8 cellular contexts compared by ENCODE assay signal in the genomic region with DNA sequence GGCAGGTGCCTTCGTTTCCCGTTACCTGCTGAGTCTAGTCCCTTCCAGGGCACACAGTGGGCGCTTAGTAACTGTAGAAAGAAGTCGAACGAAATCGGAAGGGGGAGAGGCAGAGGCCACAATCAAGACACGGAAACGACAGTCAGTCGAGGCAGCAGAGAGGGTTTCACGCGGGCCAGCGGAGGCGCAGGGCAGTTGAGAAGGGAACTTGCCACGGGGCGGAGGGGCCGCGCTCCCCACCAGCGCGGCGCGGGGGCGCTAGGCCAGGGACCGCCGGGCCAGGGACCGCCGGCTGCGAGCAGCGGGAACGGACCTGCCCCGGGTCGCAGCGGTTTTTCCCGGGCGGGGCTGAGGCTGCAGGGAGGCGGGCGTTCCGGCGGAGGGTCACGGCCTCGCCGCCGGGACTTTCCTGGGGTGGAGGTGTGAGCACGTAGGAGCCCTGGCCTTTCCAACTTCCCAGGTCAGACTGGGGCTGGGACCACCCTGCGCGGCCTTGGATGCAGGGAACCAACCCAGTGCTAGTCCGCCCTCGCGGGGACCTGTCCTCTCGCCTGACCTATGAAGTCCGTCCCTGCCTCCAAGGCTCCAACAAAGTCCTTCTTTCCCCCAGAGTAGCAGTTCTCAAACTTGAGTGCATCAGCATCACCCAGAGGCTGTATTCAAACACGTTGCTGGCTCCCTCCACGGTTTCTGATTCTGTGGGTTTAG.
DNase-seq lines count a peak whose midpoint lies in the region; ATAC-seq and TF ChIP-seq lines count a peak whose summit lies in the region.

No MANE protein-coding gene starts in this region.

- no peaks in the 10 kb centered on the region for H3K36me3 ChIP-seq in CD8-positive, alpha-beta memory T cell (ENCODE audit: insufficient read depth, low read length)
- no peaks in the 10 kb centered on the region for H3K36me3 ChIP-seq in tibial artery

- no peaks in the 10 kb centered on the region for H3K27me3 ChIP-seq in CD8-positive, alpha-beta memory T cell (ENCODE audit: insufficient read depth, low read length, poor library complexity, severe bottlenecking)
- H3K27me3 ChIP-seq in tibial artery = no peaks in the 10 kb centered on the region

- peaks cover 0 to 2% (median 0%) of the 10 kb centered on the region in 3 donors for H3K36me3 Mint-ChIP-seq in CD8-positive, alpha-beta memory T cell
- no peaks in the 10 kb centered on the region for H3K36me3 Mint-ChIP-seq in IgD-negative memory B cell
- no peaks in the 10 kb centered on the region for H3K36me3 Mint-ChIP-seq in activated T-cell treated with anti-CD3 and anti-CD28 coated beads, Interleukin-2, amount 50 U/mL, for 4 hours (ENCODE audit: insufficient read depth)
- no peaks in the 10 kb centered on the region for H3K36me3 Mint-ChIP-seq in nephron (ENCODE audit: low read depth)

- H3K9me3 Mint-ChIP-seq in CD8-positive, alpha-beta memory T cell = no peaks in the 10 kb centered on the region
- no peaks in the 10 kb centered on the region for H3K9me3 Mint-ChIP-seq in IgD-negative memory B cell
- H3K9me3 Mint-ChIP-seq in activated T-cell treated with anti-CD3 and anti-CD28 coated beads, Interleukin-2, amount 50 U/mL, for 4 hours = no peaks in the 10 kb centered on the region
- H3K9me3 Mint-ChIP-seq in nephron = no peaks in the 10 kb centered on the region

- H3K4me3 Mint-ChIP-seq in CD8-positive, alpha-beta memory T cell = peak overlapping the region; percentile 79 to 96 (median 90)
- peak overlapping the region; percentile 86 to 99 (median 93) for H3K4me3 Mint-ChIP-seq in IgD-negative memory B cell
- peak overlapping the region; percentile 87 for H3K4me3 Mint-ChIP-seq in activated T-cell treated with anti-CD3 and anti-CD28 coated beads, Interleukin-2, amount 50 U/mL, for 4 hours
- peak overlapping the region; percentile 80 to 88 (median 87) for H3K4me3 Mint-ChIP-seq in nephron

- POLR2A ChIA-PET in CD8-positive, alpha-beta memory T cell (lab: Charles Lee) = no interaction called here

- peaks cover 15 to 32% (median 29%) of the 10 kb centered on the region in 3 donors for H3K4me1 Mint-ChIP-seq in CD8-positive, alpha-beta memory T cell
- H3K4me1 Mint-ChIP-seq in IgD-negative memory B cell (peaks cover 12 to 31% (median 18%) of the 10 kb centered on the region in 3 donors), nephron (peaks cover 43% of the 10 kb centered on the region)
- H3K4me1 Mint-ChIP-seq in activated T-cell treated with anti-CD3 and anti-CD28 coated beads, Interleukin-2, amount 50 U/mL, for 4 hours (ENCODE audit: low read depth) = peaks cover 19% of the 10 kb centered on the region

- no peaks in the 10 kb centered on the region for H3K27me3 Mint-ChIP-seq in CD8-positive, alpha-beta memory T cell
- H3K27me3 Mint-ChIP-seq in IgD-negative memory B cell (no peaks in the 10 kb centered on the region), nephron (ENCODE audit: low read depth) (peaks cover 5% of the 10 kb centered on the region)
- peaks cover 2% of the 10 kb centered on the region for H3K27me3 Mint-ChIP-seq in activated T-cell treated with anti-CD3 and anti-CD28 coated beads, Interleukin-2, amount 50 U/mL, for 4 hours (ENCODE audit: low read depth)

- H3K4me3 ChIP-seq in CD8-positive, alpha-beta memory T cell (ENCODE audit: low read length) = peak overlapping the region; percentile 54
- H3K4me3 ChIP-seq in fibroblast of pulmonary artery (replicated peaks; ENCODE audit: low read depth, low read length) (peak overlapping the region; percentile 45), tibial artery (peak overlapping the region; percentile 56 to 58)

- H3K4me1 ChIP-seq in CD8-positive, alpha-beta memory T cell (ENCODE audit: insufficient read depth, low read length) = peaks cover 10% of the 10 kb centered on the region
- H3K4me1 ChIP-seq in tibial artery = peaks cover 5 to 46% (median 29%) of the 10 kb centered on the region in 4 donors

- TF ChIP-seq CTCF in fibroblast of pulmonary artery (IDR thresholded peaks at IDR 0.05; ENCODE audit: low read length, missing control alignments) (peak; percentile 3), nephron (IDR thresholded peaks at IDR 0.05; ENCODE audit: unreplicated experiment in 3 of 3) (peak in 1 of 3 experiments; percentile 24), tibial artery (IDR thresholded peaks at IDR 0.05) (peak in 1 of 2 experiments; percentile 21)

- no peak overlapping the region for H3K27ac ChIP-seq in CD8-positive, alpha-beta memory T cell (ENCODE audit: low read depth, low read length)
- peak overlapping the region; percentile 80 to 87 for H3K27ac ChIP-seq in tibial artery

- ATAC-seq in GM21515 (IDR thresholded peaks at IDR 0.05; ENCODE audit: unreplicated experiment) = peak; percentile 60
- peak; percentile 71 to 75 for ATAC-seq in activated T-cell treated with anti-CD3 and anti-CD28 coated beads, Interleukin-2, amount 50 U/mL, for 4 hours

- H3K9me3 ChIP-seq in CD8-positive, alpha-beta memory T cell (ENCODE audit: low read length) = no peaks in the 10 kb centered on the region
- H3K9me3 ChIP-seq in tibial artery = no peaks in the 10 kb centered on the region

- intact Hi-C loops in tibial artery (cut with DNase I; ENCODE audit: low total_unique reads) = no loop called here

- CTCF ChIA-PET in CD8-positive, alpha-beta memory T cell (lab: Charles Lee) = interaction anchor here (0.7 kb wide), 1 partner anchor 69 kb away, joined by 3 read pairs; no protein-coding TSS in a partner anchor

- peak overlapping the region; percentile 53 to 95 (median 87) for H3K27ac Mint-ChIP-seq in CD8-positive, alpha-beta memory T cell
- peak overlapping the region in 2 of 3 donors; percentile 80 to 96 for H3K27ac Mint-ChIP-seq in IgD-negative memory B cell
- peak overlapping the region in 2 of 3 experiments; percentile 65 to 68 for H3K27ac Mint-ChIP-seq in nephron

- DNase-seq in CD8-positive, alpha-beta memory T cell = peak; percentile 29 to 65 (median 45)
- peak; percentile 32 for DNase-seq in activated T-cell treated with anti-CD3 and anti-CD28 coated beads, Interleukin-2, amount 50 U/mL, for 4 hours
- DNase-seq in fibroblast of pulmonary artery (ENCODE audit: low read depth) = peak; percentile 45
- peak; percentile 43 to 80 for DNase-seq in tibial artery
- no peak for DNase-seq in NCI-H1092 (lab: John Stamatoyannopoulos, UW)
